In the genomic region with DNA sequence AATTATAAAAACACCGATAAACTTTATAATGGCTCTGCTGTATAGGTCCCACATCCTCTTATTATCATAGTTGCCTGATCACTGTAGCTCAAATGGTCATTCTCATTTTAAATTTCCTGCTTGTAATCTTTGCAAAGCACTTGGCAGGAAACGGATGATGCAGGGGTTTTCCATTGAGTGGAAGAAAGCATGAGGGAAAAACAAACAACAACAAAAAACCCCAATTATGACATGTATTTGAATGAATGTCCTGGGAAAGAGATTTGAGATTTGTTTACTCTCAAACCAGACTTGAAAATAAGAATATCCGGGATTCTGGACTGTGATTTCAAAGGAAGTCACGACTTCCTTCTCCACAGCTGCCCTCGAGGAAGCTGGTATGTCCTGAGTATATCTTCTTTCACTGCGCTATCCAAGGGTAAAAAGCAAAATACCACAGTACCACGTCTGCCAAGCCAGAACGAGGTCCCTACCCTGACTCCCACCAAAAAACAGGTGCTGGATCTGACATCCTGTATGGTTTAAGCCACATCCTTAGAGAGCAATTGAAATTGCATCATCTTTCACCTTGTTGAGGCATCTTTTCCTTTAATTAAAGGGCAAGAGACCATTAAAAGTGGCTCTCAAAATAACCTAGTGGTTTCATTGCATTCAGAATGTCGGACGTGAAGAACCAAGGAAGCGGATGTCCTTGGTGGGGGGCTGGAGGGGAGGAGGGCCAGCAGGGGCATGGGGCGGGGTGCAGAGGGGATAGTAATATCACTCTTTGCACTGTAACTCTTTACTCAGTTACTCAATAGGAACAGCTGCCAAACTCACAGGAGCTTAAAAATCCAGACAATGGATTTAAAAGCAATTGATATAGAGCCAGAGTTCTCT, we compare ENCODE assay signal across 7 cellular contexts. TPM values are rescaled to one million over a fixed set of nuclear protein-coding genes. Genes with fewer than 3 reads are reported as not detected.
DNase-seq lines count a peak whose midpoint lies in the region; ATAC-seq and TF ChIP-seq lines count a peak whose summit lies in the region.

No MANE protein-coding gene starts in this region.

- peak overlapping the region; percentile 96 for H3K27ac Mint-ChIP-seq in activated naive CD8-positive, alpha-beta T cell treated with anti-CD3 and anti-CD28 coated beads, Interleukin-2, amount 10 ng/mL, durations not matched to agents 7 days and 5 days
- H3K27ac Mint-ChIP-seq in stimulated activated naive CD8-positive, alpha-beta T cell treated with anti-CD3 and anti-CD28 coated beads, Interleukin-15, Interleukin-2, amounts not matched to agents 100 ng/mL and 50 ng/mL, for 24 hours, result peak overlapping the region; percentile 95

- no peaks in the 10 kb centered on the region; the same call in 1 of the 2 replicates for H3K9me3 ChIP-seq in iPS-20b (ENCODE audit: insufficient read depth, low read depth, low read length)

- no peak overlapping the region for H3K4me3 ChIP-seq in iPS-20b (ENCODE audit: low read length)

- H3K4me1 Mint-ChIP-seq in activated naive CD8-positive, alpha-beta T cell treated with anti-CD3 and anti-CD28 coated beads, Interleukin-2, amount 10 ng/mL, durations not matched to agents 7 days and 5 days, result peaks cover 21% of the 10 kb centered on the region
- peaks cover 18% of the 10 kb centered on the region for H3K4me1 Mint-ChIP-seq in stimulated activated naive CD8-positive, alpha-beta T cell treated with anti-CD3 and anti-CD28 coated beads, Interleukin-15, Interleukin-2, amounts not matched to agents 100 ng/mL and 50 ng/mL, for 24 hours (ENCODE audit: low read depth)

- H3K27ac ChIP-seq in iPS-20b (ENCODE audit: low read length), result no peak overlapping the region

- H3K27me3 ChIP-seq in iPS-20b (ENCODE audit: insufficient read depth, low read length), result no peaks in the 10 kb centered on the region

- peaks cover 4% of the 10 kb centered on the region for H3K36me3 Mint-ChIP-seq in activated naive CD8-positive, alpha-beta T cell treated with anti-CD3 and anti-CD28 coated beads, Interleukin-2, amount 10 ng/mL, durations not matched to agents 7 days and 5 days
- no peaks in the 10 kb centered on the region for H3K36me3 Mint-ChIP-seq in stimulated activated naive CD8-positive, alpha-beta T cell treated with anti-CD3 and anti-CD28 coated beads, Interleukin-15, Interleukin-2, amounts not matched to agents 100 ng/mL and 50 ng/mL, for 24 hours (ENCODE audit: low read depth)

- DNase-seq in GM13977 (ENCODE audit: low spot score), result peak; percentile 56
- DNase-seq in NCI-H2029 treated with DMSO at 0.1 percent for 48 hours (lab: John Stamatoyannopoulos, UW), result peak; percentile 55
- DNase-seq in activated naive CD8-positive, alpha-beta T cell treated with anti-CD3 and anti-CD28 coated beads, Interleukin-2, amount 10 ng/mL, durations not matched to agents 7 days and 5 days, result peak; percentile 39
- no peak for DNase-seq in cerebellar cortex (ENCODE audit: low spot score)
- no peak for DNase-seq in HuH-7.5 (ENCODE audit: low spot score)

- no peaks in the 10 kb centered on the region for H3K27me3 Mint-ChIP-seq in activated naive CD8-positive, alpha-beta T cell treated with anti-CD3 and anti-CD28 coated beads, Interleukin-2, amount 10 ng/mL, durations not matched to agents 7 days and 5 days
- no peaks in the 10 kb centered on the region for H3K27me3 Mint-ChIP-seq in stimulated activated naive CD8-positive, alpha-beta T cell treated with anti-CD3 and anti-CD28 coated beads, Interleukin-15, Interleukin-2, amounts not matched to agents 100 ng/mL and 50 ng/mL, for 24 hours

- ATAC-seq in activated naive CD8-positive, alpha-beta T cell treated with anti-CD3 and anti-CD28 coated beads, Interleukin-2, amount 10 ng/mL, durations not matched to agents 7 days and 5 days (ENCODE audit: low read depth), result peak; percentile 86

- in situ Hi-C loops in GM13977 (cut with MboI; ENCODE audit: low pct_unique_long_range_greater_than_20kb, low sequenced_read_pairs, unreplicated experiment), result no loop called here

- peak overlapping the region; percentile 13; the same call in 1 of the 2 replicates for H3K9ac ChIP-seq in iPS-20b (ENCODE audit: low read depth, low read length)

- H3K4me3 Mint-ChIP-seq in activated naive CD8-positive, alpha-beta T cell treated with anti-CD3 and anti-CD28 coated beads, Interleukin-2, amount 10 ng/mL, durations not matched to agents 7 days and 5 days, result peak overlapping the region; percentile 81
- H3K4me3 Mint-ChIP-seq in stimulated activated naive CD8-positive, alpha-beta T cell treated with anti-CD3 and anti-CD28 coated beads, Interleukin-15, Interleukin-2, amounts not matched to agents 100 ng/mL and 50 ng/mL, for 24 hours, result peak overlapping the region; percentile 61

- peaks cover 6% of the 10 kb centered on the region; the same call in 1 of the 2 replicates for H3K4me1 ChIP-seq in iPS-20b (ENCODE audit: insufficient read depth, low read length)

- no peaks in the 10 kb centered on the region for H3K36me3 ChIP-seq in iPS-20b (ENCODE audit: insufficient read depth, low read depth, low read length)

- peaks cover 5% of the 10 kb centered on the region for H3K9me3 Mint-ChIP-seq in activated naive CD8-positive, alpha-beta T cell treated with anti-CD3 and anti-CD28 coated beads, Interleukin-2, amount 10 ng/mL, durations not matched to agents 7 days and 5 days
- peaks cover 4% of the 10 kb centered on the region for H3K9me3 Mint-ChIP-seq in stimulated activated naive CD8-positive, alpha-beta T cell treated with anti-CD3 and anti-CD28 coated beads, Interleukin-15, Interleukin-2, amounts not matched to agents 100 ng/mL and 50 ng/mL, for 24 hours

- no peak for TF ChIP-seq CTCF in GM13977 (IDR thresholded peaks at IDR 0.05; ENCODE audit: extremely low read depth, insufficient read depth, missing control alignments)

- POLR2A ChIA-PET in activated naive CD8-positive, alpha-beta T cell treated with anti-CD3 and anti-CD28 coated beads, Interleukin-2, amount 10 ng/mL, durations not matched to agents 7 days and 5 days (lab: Charles Lee), result interaction anchor here (0.5 to 4.4 kb wide), 5 partner anchors 13 to 128 kb away, joined by 3 to 28 read pairs (median 7); a partner anchor contains a TSS

RNA-seq across cellular contexts. Expression of a gene that starts 13.5 kb away (rescaled TPM):
- 10 to 100 TPM; 29.5 to 31.3 TPM for total RNA-seq in activated naive CD8-positive, alpha-beta T cell treated with anti-CD3 and anti-CD28 coated beads, Interleukin-2, amount 10 ng/mL, durations not matched to agents 7 days and 5 days

RNA-seq across cellular contexts. Expression of a gene that starts 16.7 kb away (rescaled TPM):
- 10 to 100 TPM; 95.0 to 96.5 TPM for total RNA-seq in activated naive CD8-positive, alpha-beta T cell treated with anti-CD3 and anti-CD28 coated beads, Interleukin-2, amount 10 ng/mL, durations not matched to agents 7 days and 5 days

Comparison
In these comparisons a context has a peak if more than half of its experiments do, and no peak if none do; other contexts are left out.
1. DNase-seq: peak in GM13977 (single experiment), NCI-H2029 treated with DMSO at 0.1 percent for 48 hours (single experiment) and activated naive CD8-positive, alpha-beta T cell treated with anti-CD3 and anti-CD28 coated beads, Interleukin-2, amount 10 ng/mL, durations not matched to agents 7 days and 5 days (single experiment); none in cerebellar cortex (single experiment) and HuH-7.5 (single experiment).